ENCODE assay signal across 1 cellular context in genomic region chr5:141634720-141635119, GRCh38.
TF ChIP-seq lines count a peak whose summit lies in the region.

No MANE protein-coding gene starts in this region.

TF ChIP-seq in K562, 482 proteins besides CTCF, POLR2A, EP300 and RAD21:
- no peak for TF ChIP-seq EWSR1 (IDR thresholded peaks at IDR 0.05; ENCODE audit: borderline replicate concordance, low read depth, partially characterized antibody)
- peak; percentile 83; the same call in 1 of the 2 replicates for TF ChIP-seq EZH2 (IDR thresholded peaks at IDR 0.05; ENCODE audit: borderline replicate concordance, low read depth, low read length)
- peak; percentile 29; the same call in 1 of the 2 replicates for TF ChIP-seq ZNF263 (CRISPR knock-in tag; IDR thresholded peaks at IDR 0.05; ENCODE audit: borderline replicate concordance)
- no peak for TF ChIP-seq PML (IDR thresholded peaks at IDR 0.05; ENCODE audit: low read length)
